1 cellular context compared by ENCODE assay signal in the genomic region with DNA sequence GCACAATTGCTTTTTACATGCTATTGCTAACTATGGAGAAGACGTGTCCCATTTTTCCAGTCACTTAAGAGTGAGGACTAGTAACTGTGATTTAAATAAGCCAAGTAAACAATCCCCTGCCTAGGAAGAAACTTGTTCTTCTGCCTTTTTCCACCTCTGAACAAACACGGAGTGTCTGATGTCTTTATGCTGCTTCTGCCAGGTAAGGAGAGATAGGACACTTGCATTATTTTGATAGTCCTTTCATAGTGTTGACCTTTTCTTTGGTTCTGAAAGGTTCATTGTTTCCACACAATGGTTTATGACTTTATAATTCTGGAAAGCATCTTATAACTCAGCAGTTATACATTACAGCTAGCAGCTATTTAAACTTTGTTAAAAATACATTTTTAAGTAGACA.
TF ChIP-seq lines count a peak whose summit lies in the region.

No MANE protein-coding gene starts in this region.

TF ChIP-seq in HepG2, 621 proteins besides CTCF, POLR2A, EP300 and RAD21:
- TF ChIP-seq CC2D1A (CRISPR knock-in tag; IDR thresholded peaks at IDR 0.05) (no peak), ZNF703 (CRISPR knock-in tag; IDR thresholded peaks at IDR 0.05; ENCODE audit: borderline replicate concordance) (no peak), JARID2 (CRISPR knock-in tag; IDR thresholded peaks at IDR 0.05; ENCODE audit: insufficient replicate concordance) (no peak), SYNCRIP (IDR thresholded peaks at IDR 0.05; ENCODE audit: insufficient read depth, low read depth, low read length) (no peak)
- TF ChIP-seq, protein P1, sequence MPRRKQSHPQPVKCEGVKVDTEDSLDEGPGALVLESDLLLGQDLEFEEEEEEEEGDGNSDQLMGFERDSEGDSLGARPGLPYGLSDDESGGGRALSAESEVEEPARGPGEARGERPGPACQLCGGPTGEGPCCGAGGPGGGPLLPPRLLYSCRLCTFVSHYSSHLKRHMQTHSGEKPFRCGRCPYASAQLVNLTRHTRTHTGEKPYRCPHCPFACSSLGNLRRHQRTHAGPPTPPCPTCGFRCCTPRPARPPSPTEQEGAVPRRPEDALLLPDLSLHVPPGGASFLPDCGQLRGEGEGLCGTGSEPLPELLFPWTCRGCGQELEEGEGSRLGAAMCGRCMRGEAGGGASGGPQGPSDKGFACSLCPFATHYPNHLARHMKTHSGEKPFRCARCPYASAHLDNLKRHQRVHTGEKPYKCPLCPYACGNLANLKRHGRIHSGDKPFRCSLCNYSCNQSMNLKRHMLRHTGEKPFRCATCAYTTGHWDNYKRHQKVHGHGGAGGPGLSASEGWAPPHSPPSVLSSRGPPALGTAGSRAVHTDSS (CRISPR knock-in tag; conservative IDR thresholded peaks at IDR 0.05) = no peak
- TF ChIP-seq, protein P2, sequence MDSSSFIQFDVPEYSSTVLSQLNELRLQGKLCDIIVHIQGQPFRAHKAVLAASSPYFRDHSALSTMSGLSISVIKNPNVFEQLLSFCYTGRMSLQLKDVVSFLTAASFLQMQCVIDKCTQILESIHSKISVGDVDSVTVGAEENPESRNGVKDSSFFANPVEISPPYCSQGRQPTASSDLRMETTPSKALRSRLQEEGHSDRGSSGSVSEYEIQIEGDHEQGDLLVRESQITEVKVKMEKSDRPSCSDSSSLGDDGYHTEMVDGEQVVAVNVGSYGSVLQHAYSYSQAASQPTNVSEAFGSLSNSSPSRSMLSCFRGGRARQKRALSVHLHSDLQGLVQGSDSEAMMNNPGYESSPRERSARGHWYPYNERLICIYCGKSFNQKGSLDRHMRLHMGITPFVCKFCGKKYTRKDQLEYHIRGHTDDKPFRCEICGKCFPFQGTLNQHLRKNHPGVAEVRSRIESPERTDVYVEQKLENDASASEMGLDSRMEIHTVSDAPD (CRISPR knock-in tag; IDR thresholded peaks at IDR 0.05) = no peak
